Comparison of ENCODE assay signal across 11 cellular contexts in the genomic region with DNA sequence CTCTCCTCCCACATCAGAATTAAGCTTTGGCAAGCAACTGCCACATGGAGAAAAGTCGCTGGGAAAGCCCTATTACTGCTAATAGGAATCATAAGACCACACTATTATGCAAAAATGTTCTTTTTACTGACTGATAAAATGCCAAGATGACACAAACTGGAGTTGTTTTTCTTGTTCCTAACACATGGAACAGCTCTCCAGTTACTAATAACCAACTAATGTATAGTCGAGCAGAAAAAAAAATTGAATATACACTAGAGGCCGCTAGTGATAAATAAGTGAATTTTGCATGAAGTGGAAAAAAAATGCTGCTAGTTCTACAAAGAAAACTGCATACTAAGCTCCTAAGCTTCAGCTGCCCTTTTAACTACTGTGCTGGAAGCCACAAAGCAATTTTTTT.
DNase-seq lines count a peak whose midpoint lies in the region; ATAC-seq, FAIRE-seq and TF ChIP-seq lines count a peak whose summit lies in the region.
"Had no signal": no experiment of that assay in that cellular context is flagged by ENCODE, and none has a peak within 500 bp of the region (broad histone marks: within the 10 kb centered on the region; RNA-seq: fewer than 3 reads in every experiment).

No MANE protein-coding gene starts in this region.

- intact Hi-C loops in Panc1 (cut with micrococcal nuclease; ENCODE audit: unreplicated experiment) (no loop called here), HepG2 (cut with micrococcal nuclease; ENCODE audit: unreplicated experiment) (no loop called here)

- H4K20me1 ChIP-seq in HepG2 (ENCODE audit: insufficient read depth, low read length) = no peaks in the 10 kb centered on the region

- BruUV-seq in Panc1 (replicated peaks; lab: Mats Ljungman, UMichigan) (no TSS peak), HepG2 (replicated peaks; lab: Mats Ljungman, UMichigan) (no TSS peak)

- WGBS in HepG2 (ENCODE audit: low lambda C conversion rate) = 0% methylated on average over 3 of the region's 3 CpGs

- ATAC-seq in GM21723 (IDR thresholded peaks at IDR 0.05; ENCODE audit: unreplicated experiment) (peak; percentile 56), Panc1 (no peak), HepG2 (no peak), GM19023 (IDR thresholded peaks at IDR 0.05; ENCODE audit: unreplicated experiment) (no peak)
- ATAC-seq: T-helper 17 cell had no signal

- H3K4me1 ChIP-seq in Panc1 (ENCODE audit: control insufficient read depth, insufficient read depth, low read length) (no peaks in the 10 kb centered on the region), HepG2 (ENCODE audit: insufficient read depth, low read length) (no peaks in the 10 kb centered on the region)

- H3K27me3 ChIP-seq in Panc1 (ENCODE audit: control insufficient read depth, insufficient read depth, low read length) (no peaks in the 10 kb centered on the region), HepG2 (ENCODE audit: control insufficient read depth in 1 of 2, insufficient read depth in 2 of 2, low read length in 2 of 2) (no peaks in the 10 kb centered on the region)

- H2AFZ ChIP-seq in HepG2 (ENCODE audit: low read length) = no peak overlapping the region

- no peak overlapping the region for H3K9ac ChIP-seq in HepG2 (ENCODE audit: insufficient read depth, low read depth, low read length)

- POLR2A ChIA-PET in Panc1 (lab: Charles Lee) (no interaction called here), HepG2 (lab: Yijun Ruan, JAX) (no interaction called here)

- no peaks in the 10 kb centered on the region for H3K79me2 ChIP-seq in HepG2 (ENCODE audit: insufficient read depth, low read length)

- no peak for FAIRE-seq in HepG2 (lab: Jason Lieb, UNC)

- no peak for TF ChIP-seq POLR2A in HepG2 (IDR thresholded peaks at IDR 0.05; ENCODE audit: insufficient read depth in 1 of 2, low read depth in 2 of 2, low read length in 2 of 2)

- no peaks in the 10 kb centered on the region for H3K36me3 ChIP-seq in Panc1 (ENCODE audit: control insufficient read depth, insufficient read depth, low read length)
- no peaks in the 10 kb centered on the region for H3K36me3 ChIP-seq in HepG2 (replicated peaks in 1 of 2; ENCODE audit: control insufficient read depth in 1 of 2, insufficient read depth in 2 of 2, low read length in 2 of 2)

- H3K27ac ChIP-seq in Panc1 (ENCODE audit: low read length) (no peak overlapping the region), HepG2 (ENCODE audit: extremely low read length, insufficient read depth, low read length) (no peak overlapping the region)

- in situ Hi-C loops in ACHN (cut with HindIII; ENCODE audit: low pct_ligation_motif_present, low pct_unique_long_range_greater_than_20kb, low sequenced_read_pairs) = no loop called here
- in situ Hi-C loops in Panc1 (cut with HindIII; ENCODE audit: low pct_unique_long_range_greater_than_20kb, low sequenced_read_pairs) = no loop called here
- in situ Hi-C loops in HepG2 (cut with HindIII; ENCODE audit: extremely low pct_ligation_motif_present, low pct_unique_long_range_greater_than_20kb) = no loop called here

- H3K4me3 ChIP-seq in Panc1 (ENCODE audit: low read depth in 2 of 2, low read length in 2 of 2) (no peak overlapping the region), HepG2 (replicated peaks in 1 of 3; ENCODE audit: insufficient read depth in 1 of 3, low read depth in 2 of 3, low read length in 3 of 3) (no peak overlapping the region)

- CTCF ChIA-PET in Panc1 (lab: Charles Lee) (interaction anchor here (0.6 to 0.7 kb wide), 2 partner anchors 14 to 231 kb away, joined by 3 read pairs; no protein-coding TSS in a partner anchor), HepG2 (lab: Yijun Ruan, JAX; ENCODE audit: low intra/inter-chr PET ratio, low total read pairs) (no interaction called here)

- TF ChIP-seq RAD21 in HepG2 (CRISPR knock-in tag; IDR thresholded peaks at IDR 0.05) = no peak

- DNase-seq in ACHN (peak; percentile 64), Panc1 (ENCODE audit: low read depth, low spot score) (no peak), foreskin melanocyte (peak; percentile 16), HepG2 (ENCODE audit: low spot score) (no peak), COLO668 (lab: John Stamatoyannopoulos, UW; ENCODE audit: unreplicated experiment) (no peak)
- DNase-seq in activated CD8-positive, alpha-beta memory T cell treated with anti-CD3 and anti-CD28 coated beads, Interleukin-2, amount 50 U/mL, for 4 hours = no peak
- DNase-seq: H9; stimulated activated naive CD4-positive, alpha-beta T cell treated with Interleukin-2 at 50 U/mL for 16 hours; T-helper 17 cell had no signal

- no peaks in the 10 kb centered on the region for H3K9me3 ChIP-seq in Panc1 (ENCODE audit: control insufficient read depth, insufficient read depth, low read depth, low read length)
- no peaks in the 10 kb centered on the region for H3K9me3 ChIP-seq in HepG2 (ENCODE audit: low read length)

- H3K4me2 ChIP-seq in HepG2 (ENCODE audit: low read depth, low read length) = no peak overlapping the region

- TF ChIP-seq EP300 in HepG2 (IDR thresholded peaks at IDR 0.05; ENCODE audit: low read depth in 2 of 2, low read length in 2 of 2) (no peak), HepG2 (CRISPR knock-in tag; IDR thresholded peaks at IDR 0.05; ENCODE audit: borderline replicate concordance) (no peak)

- TF ChIP-seq CTCF in Panc1 (IDR thresholded peaks at IDR 0.05) (peak; percentile 13; the same call in 1 of the 2 replicates), HepG2 (CRISPR knock-in tag; IDR thresholded peaks at IDR 0.05) (no peak)

TF ChIP-seq in HepG2, 621 proteins besides CTCF, POLR2A, EP300 and RAD21 (continues in another document):
- TF ChIP-seq, protein P1, sequence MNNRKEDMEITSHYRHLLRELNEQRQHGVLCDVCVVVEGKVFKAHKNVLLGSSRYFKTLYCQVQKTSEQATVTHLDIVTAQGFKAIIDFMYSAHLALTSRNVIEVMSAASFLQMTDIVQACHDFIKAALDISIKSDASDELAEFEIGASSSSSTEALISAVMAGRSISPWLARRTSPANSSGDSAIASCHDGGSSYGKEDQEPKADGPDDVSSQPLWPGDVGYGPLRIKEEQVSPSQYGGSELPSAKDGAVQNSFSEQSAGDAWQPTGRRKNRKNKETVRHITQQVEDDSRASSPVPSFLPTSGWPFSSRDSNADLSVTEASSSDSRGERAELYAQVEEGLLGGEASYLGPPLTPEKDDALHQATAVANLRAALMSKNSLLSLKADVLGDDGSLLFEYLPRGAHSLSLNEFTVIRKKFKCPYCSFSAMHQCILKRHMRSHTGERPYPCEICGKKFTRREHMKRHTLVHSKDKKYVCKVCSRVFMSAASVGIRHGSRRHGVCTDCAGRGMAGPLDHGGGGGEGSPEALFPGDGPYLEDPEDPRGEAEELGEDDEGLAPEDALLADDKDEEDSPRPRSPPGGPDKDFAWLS (CRISPR knock-in tag; IDR thresholded peaks at IDR 0.05; ENCODE audit: borderline replicate concordance) = no peak
- TF ChIP-seq ZNF121 (CRISPR knock-in tag; IDR thresholded peaks at IDR 0.05) = no peak
- TF ChIP-seq, protein P2, sequence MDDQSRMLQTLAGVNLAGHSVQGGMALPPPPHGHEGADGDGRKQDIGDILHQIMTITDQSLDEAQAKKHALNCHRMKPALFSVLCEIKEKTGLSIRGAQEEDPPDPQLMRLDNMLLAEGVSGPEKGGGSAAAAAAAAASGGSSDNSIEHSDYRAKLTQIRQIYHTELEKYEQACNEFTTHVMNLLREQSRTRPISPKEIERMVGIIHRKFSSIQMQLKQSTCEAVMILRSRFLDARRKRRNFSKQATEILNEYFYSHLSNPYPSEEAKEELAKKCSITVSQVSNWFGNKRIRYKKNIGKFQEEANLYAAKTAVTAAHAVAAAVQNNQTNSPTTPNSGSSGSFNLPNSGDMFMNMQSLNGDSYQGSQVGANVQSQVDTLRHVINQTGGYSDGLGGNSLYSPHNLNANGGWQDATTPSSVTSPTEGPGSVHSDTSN (CRISPR knock-in tag; IDR thresholded peaks at IDR 0.05; ENCODE audit: borderline replicate concordance) = no peak
- TF ChIP-seq NAIF1 (CRISPR knock-in tag; IDR thresholded peaks at IDR 0.05; ENCODE audit: borderline replicate concordance) = no peak
- TF ChIP-seq ZNF83 (CRISPR knock-in tag; IDR thresholded peaks at IDR 0.05; ENCODE audit: borderline replicate concordance) = no peak
- no peak for TF ChIP-seq SIX1 (CRISPR knock-in tag; IDR thresholded peaks at IDR 0.05; ENCODE audit: borderline replicate concordance)
- TF ChIP-seq ZNF891 (CRISPR knock-in tag; IDR thresholded peaks at IDR 0.05) = no peak
- no peak for TF ChIP-seq ZNF660 (CRISPR knock-in tag; IDR thresholded peaks at IDR 0.05; ENCODE audit: borderline replicate concordance, low read depth)
- no peak for TF ChIP-seq JARID2 (CRISPR knock-in tag; IDR thresholded peaks at IDR 0.05; ENCODE audit: insufficient replicate concordance)
- no peak for TF ChIP-seq MXD4 (CRISPR knock-in tag; IDR thresholded peaks at IDR 0.05)
- no peak for TF ChIP-seq ZFP36 (IDR thresholded peaks at IDR 0.05; ENCODE audit: borderline replicate concordance, low read depth, low read length, partially characterized antibody)
- TF ChIP-seq ZNF556 (CRISPR knock-in tag; IDR thresholded peaks at IDR 0.05; ENCODE audit: borderline replicate concordance) = no peak
- no peak for TF ChIP-seq MZF1 (CRISPR knock-in tag; IDR thresholded peaks at IDR 0.05; ENCODE audit: borderline replicate concordance)

Comparison
In these comparisons a context has a peak if more than half of its experiments do, and no peak if none do; other contexts are left out.
1. DNase-seq: peak in ACHN (single experiment) and foreskin melanocyte (single experiment); none in Panc1 (single experiment), activated CD8-positive, alpha-beta memory T cell treated with anti-CD3 and anti-CD28 coated beads, Interleukin-2, amount 50 U/mL, for 4 hours (single experiment), HepG2 (single experiment) and COLO668 (single experiment).